In genomic region chr4:124437853-124438495, GRCh38 we compare ENCODE assay signal across 25 cellular contexts.
DNase-seq lines count a peak whose midpoint lies in the region; ATAC-seq, FAIRE-seq and TF ChIP-seq lines count a peak whose summit lies in the region.
"Had no signal": no experiment of that assay in that cellular context is flagged by ENCODE, and none has a peak within 500 bp of the region (broad histone marks: within the 10 kb centered on the region; RNA-seq: fewer than 3 reads in every experiment).

No MANE protein-coding gene starts in this region.

- no peaks in the 10 kb centered on the region for H3K27me3 ChIP-seq in keratinocyte (ENCODE audit: control insufficient read depth, extremely low read depth, insufficient read depth, low read length)
- H3K27me3 ChIP-seq in small intestine (ENCODE audit: control insufficient read depth in 2 of 2, insufficient read depth in 2 of 2, low read length in 2 of 2): no peaks in the 10 kb centered on the region
- no peaks in the 10 kb centered on the region for H3K27me3 ChIP-seq in spleen (replicated peaks in 1 of 7)
- H3K27me3 ChIP-seq: MG63, upper lobe of right lung had no signal

- dilution Hi-C loops in keratinocyte (cut with MboI; ENCODE audit: extremely low pct_ligation_motif_present, low sequenced_read_pairs): no loop called here

- TF ChIP-seq CTCF in LNCaP clone FGC (IDR thresholded peaks at IDR 0.05; ENCODE audit: control insufficient read depth, extremely low read depth, insufficient read depth) (no peak), VCaP (conservative IDR thresholded peaks at IDR 0.05) (no peak), keratinocyte (optimal IDR thresholded peaks at IDR 0.05 in 1 of 3, IDR thresholded peaks at IDR 0.05 in 1 of 3, conservative IDR thresholded peaks at IDR 0.05 in 1 of 3; ENCODE audit: extremely low read depth in 1 of 3, insufficient read depth in 2 of 3, low read length in 3 of 3) (no peak), spleen (IDR thresholded peaks at IDR 0.05 in 8 of 11, conservative IDR thresholded peaks at IDR 0.05 in 3 of 11) (no peak)

- peaks cover 9% of the 10 kb centered on the region for H3K4me1 ChIP-seq in keratinocyte (ENCODE audit: control insufficient read depth, extremely low read depth, insufficient read depth, low read length)
- H3K4me1 ChIP-seq in small intestine (ENCODE audit: control insufficient read depth in 2 of 2, insufficient read depth in 1 of 2, low read depth in 1 of 2, low read length in 1 of 2): no peaks in the 10 kb centered on the region
- H3K4me1 ChIP-seq in spleen: no peaks in the 10 kb centered on the region
- H3K4me1 ChIP-seq: upper lobe of right lung had no signal

- H3K79me2 ChIP-seq in keratinocyte (ENCODE audit: control insufficient read depth, insufficient read depth, low read length): no peaks in the 10 kb centered on the region

- H3K36me3 ChIP-seq in keratinocyte (ENCODE audit: control insufficient read depth in 2 of 2, extremely low read depth in 1 of 2, insufficient read depth in 2 of 2, low read length in 2 of 2): no peaks in the 10 kb centered on the region
- H3K36me3 ChIP-seq in small intestine (ENCODE audit: control insufficient read depth in 2 of 2, insufficient read depth in 2 of 2, low read length in 2 of 2): no peaks in the 10 kb centered on the region
- no peaks in the 10 kb centered on the region for H3K36me3 ChIP-seq in spleen
- H3K36me3 ChIP-seq: MG63, upper lobe of right lung had no signal

- H3K4me2 ChIP-seq in keratinocyte (ENCODE audit: control insufficient read depth, extremely low read depth, insufficient read depth, low read depth, low read length): peak overlapping the region; percentile 23

- H3K4me3 ChIP-seq in LNCaP clone FGC (ENCODE audit: low read depth, low read length): no peak overlapping the region
- H3K4me3 ChIP-seq in keratinocyte (ENCODE audit: control insufficient read depth in 2 of 3, extremely low read depth in 1 of 3, insufficient read depth in 2 of 3, low read depth in 1 of 3, low read length in 3 of 3): no peak overlapping the region
- H3K4me3 ChIP-seq in small intestine (ENCODE audit: low read depth in 1 of 2, low read length in 2 of 2): no peak overlapping the region
- H3K4me3 ChIP-seq in spleen: no peak overlapping the region
- H3K4me3 ChIP-seq: MG63, upper lobe of right lung had no signal

- FAIRE-seq in keratinocyte (lab: Jason Lieb, UNC) (peak; percentile 72), small intestine (lab: Jason Lieb, UNC) (no peak)
- FAIRE-seq: GM18507 had no signal

- peak overlapping the region; percentile 63 for H2AFZ ChIP-seq in keratinocyte (ENCODE audit: control insufficient read depth, low read length)

- peak; percentile 65 for DNase-seq in LNCaP clone FGC (ENCODE audit: low read depth)
- no peak for DNase-seq in keratinocyte (ENCODE audit: low read depth, low spot score)
- DNase-seq in small intestine: peak; percentile 81
- no peak for DNase-seq in spleen
- no peak for DNase-seq in DMS153 treated with DMSO at 0.1 percent for 48 hours (lab: John Stamatoyannopoulos, UW; ENCODE audit: unreplicated experiment)
- no peak for DNase-seq in T-helper 9 cell
- DNase-seq: activated CD4-positive, alpha-beta memory T cell treated with anti-CD3 and anti-CD28 coated beads, Interleukin-2, amount 10 ng/mL, durations not matched to agents 7 days and 5 days; activated CD4-positive, CD25-positive, alpha-beta regulatory T cell; activated naive CD4-positive, alpha-beta T cell; amygdala; caudate nucleus; foreskin melanocyte; kidney glomerular epithelial cell; MG63; NCI-H1436 treated with DMSO at 0.1 percent for 48 hours; NCI-H2227 treated with DMSO at 0.1 percent for 48 hours; NCI-H82; posterior cingulate gyrus; stimulated activated naive CD8-positive, alpha-beta T cell treated with anti-CD3 and anti-CD28 coated beads, Interleukin-15, amount 100 ng/mL, for 72 hours; T-helper 2 cell; upper lobe of right lung had no signal

- H4K20me1 ChIP-seq in keratinocyte (ENCODE audit: control insufficient read depth, extremely low read depth, insufficient read depth, low read length): no peaks in the 10 kb centered on the region

- no peak for ATAC-seq in HG03442 (IDR thresholded peaks at IDR 0.05; ENCODE audit: unreplicated experiment)
- ATAC-seq: natural killer cell treated with Interleukin-12 subunit alpha and Interleukin-12 subunit beta and Interleukin-15 and Interleukin-18, amount 100 ng/mL, for 72 hours; stimulated activated naive CD8-positive, alpha-beta T cell treated with anti-CD3 and anti-CD28 coated beads, Interleukin-15, amount 100 ng/mL, for 72 hours; upper lobe of right lung had no signal

- no peak for TF ChIP-seq POLR2A in spleen (IDR thresholded peaks at IDR 0.05)

- intact Hi-C loops in spleen (cut with DNase I; ENCODE audit: low total_unique reads): no loop called here

- no peaks in the 10 kb centered on the region for H3K9me3 ChIP-seq in keratinocyte (ENCODE audit: control insufficient read depth, low read depth, low read length)
- H3K9me3 ChIP-seq in small intestine (ENCODE audit: control insufficient read depth, low read depth): no peaks in the 10 kb centered on the region
- H3K9me3 ChIP-seq in spleen: peaks cover 0 to 1% (median 0%) of the 10 kb centered on the region in 8 donors
- H3K9me3 ChIP-seq: MG63, upper lobe of right lung had no signal

- H3K27ac ChIP-seq in VCaP (peak overlapping the region; percentile 46), keratinocyte (ENCODE audit: control insufficient read depth, insufficient read depth, low read length) (no peak overlapping the region), small intestine (ENCODE audit: low read depth in 1 of 2, low read length in 1 of 2) (peak overlapping the region in 1 of 2 donors; percentile 20), spleen (no peak overlapping the region)
- H3K27ac ChIP-seq: upper lobe of right lung had no signal

- no peaks in the 10 kb centered on the region for H3K9me1 ChIP-seq in keratinocyte (ENCODE audit: control insufficient read depth, extremely low read depth, insufficient read depth, low read length)

- no peak overlapping the region for H3K9ac ChIP-seq in keratinocyte (ENCODE audit: control insufficient read depth, extremely low read depth, insufficient read depth, low read length)

Comparison
In these comparisons a context has a peak if more than half of its experiments do, and no peak if none do; other contexts are left out.
1. DNase-seq: peak in LNCaP clone FGC (single experiment) and small intestine (single experiment); none in keratinocyte (single experiment), spleen (single experiment), DMS153 treated with DMSO at 0.1 percent for 48 hours (single experiment) and T-helper 9 cell (single experiment).